In the genomic region with DNA sequence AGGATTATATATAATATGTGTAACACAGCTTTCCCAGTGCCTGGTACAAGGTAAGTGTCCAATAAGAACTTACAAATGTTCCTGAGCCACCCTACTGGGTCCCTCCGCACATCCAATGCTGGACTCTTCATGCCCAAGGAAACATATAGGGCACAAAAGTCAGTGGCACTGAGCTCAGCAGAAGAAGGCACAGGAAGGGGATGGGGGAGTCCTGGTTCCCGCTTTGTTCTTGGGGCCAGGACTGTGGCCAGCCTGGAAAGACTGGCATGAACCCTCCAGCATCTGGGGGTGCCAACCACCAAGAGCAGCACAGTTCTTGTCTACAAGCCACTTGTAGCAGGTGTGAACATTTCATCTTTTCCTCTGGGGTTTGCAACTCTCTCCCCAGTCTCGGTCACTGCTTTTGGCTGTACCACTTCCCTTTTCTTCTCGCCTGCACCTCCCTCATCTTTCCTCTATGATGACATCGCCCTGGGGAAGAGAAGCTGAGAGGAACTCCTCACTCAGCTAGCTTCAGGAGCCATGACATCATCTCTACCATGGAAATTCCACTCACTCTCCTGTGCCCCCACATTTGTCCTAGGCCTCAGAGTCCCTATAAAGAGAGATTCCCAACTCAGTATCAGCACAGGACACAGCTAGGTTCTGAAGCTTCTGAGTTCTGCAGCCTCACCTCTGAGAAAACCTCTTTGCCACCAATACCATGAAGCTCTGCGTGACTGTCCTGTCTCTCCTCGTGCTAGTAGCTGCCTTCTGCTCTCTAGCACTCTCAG, we compare ENCODE assay signal across 1 cellular context.
TF ChIP-seq lines count a peak whose summit lies in the region.

A gene (plus strand): TSS at position 625 of the 773 bp plus-strand sequence.

TF ChIP-seq in GM12878, 131 proteins besides CTCF, POLR2A, EP300 and RAD21 (continued from another document):
- TF ChIP-seq, protein P1, sequence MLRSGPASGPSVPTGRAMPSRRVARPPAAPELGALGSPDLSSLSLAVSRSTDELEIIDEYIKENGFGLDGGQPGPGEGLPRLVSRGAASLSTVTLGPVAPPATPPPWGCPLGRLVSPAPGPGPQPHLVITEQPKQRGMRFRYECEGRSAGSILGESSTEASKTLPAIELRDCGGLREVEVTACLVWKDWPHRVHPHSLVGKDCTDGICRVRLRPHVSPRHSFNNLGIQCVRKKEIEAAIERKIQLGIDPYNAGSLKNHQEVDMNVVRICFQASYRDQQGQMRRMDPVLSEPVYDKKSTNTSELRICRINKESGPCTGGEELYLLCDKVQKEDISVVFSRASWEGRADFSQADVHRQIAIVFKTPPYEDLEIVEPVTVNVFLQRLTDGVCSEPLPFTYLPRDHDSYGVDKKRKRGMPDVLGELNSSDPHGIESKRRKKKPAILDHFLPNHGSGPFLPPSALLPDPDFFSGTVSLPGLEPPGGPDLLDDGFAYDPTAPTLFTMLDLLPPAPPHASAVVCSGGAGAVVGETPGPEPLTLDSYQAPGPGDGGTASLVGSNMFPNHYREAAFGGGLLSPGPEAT (IDR thresholded peaks at IDR 0.05; ENCODE audit: low read depth): peak; percentile 60
- TF ChIP-seq, protein P2, sequence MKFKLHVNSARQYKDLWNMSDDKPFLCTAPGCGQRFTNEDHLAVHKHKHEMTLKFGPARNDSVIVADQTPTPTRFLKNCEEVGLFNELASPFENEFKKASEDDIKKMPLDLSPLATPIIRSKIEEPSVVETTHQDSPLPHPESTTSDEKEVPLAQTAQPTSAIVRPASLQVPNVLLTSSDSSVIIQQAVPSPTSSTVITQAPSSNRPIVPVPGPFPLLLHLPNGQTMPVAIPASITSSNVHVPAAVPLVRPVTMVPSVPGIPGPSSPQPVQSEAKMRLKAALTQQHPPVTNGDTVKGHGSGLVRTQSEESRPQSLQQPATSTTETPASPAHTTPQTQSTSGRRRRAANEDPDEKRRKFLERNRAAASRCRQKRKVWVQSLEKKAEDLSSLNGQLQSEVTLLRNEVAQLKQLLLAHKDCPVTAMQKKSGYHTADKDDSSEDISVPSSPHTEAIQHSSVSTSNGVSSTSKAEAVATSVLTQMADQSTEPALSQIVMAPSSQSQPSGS (IDR thresholded peaks at IDR 0.05; ENCODE audit: low read length): 0 out of 2 replicates have a peak, but pooled peaks have one; percentile 37
- TF ChIP-seq SPI1 (IDR thresholded peaks at IDR 0.05; ENCODE audit: borderline replicate concordance, insufficient read depth, low read depth, low read length): peak; percentile 84
- TF ChIP-seq RUNX3 (IDR thresholded peaks at IDR 0.05; ENCODE audit: low read length): peak; percentile 30; the same call in 1 of the 2 replicates
- peak in 1 of 2 experiments; percentile 46; a peak in 1 of 4 replicates for TF ChIP-seq ETV6 (conservative IDR thresholded peaks at IDR 0.05 in 1 of 2, IDR thresholded peaks at IDR 0.05 in 1 of 2; ENCODE audit: borderline replicate concordance in 1 of 2, low read depth in 1 of 2)
- TF ChIP-seq TCF12 (IDR thresholded peaks at IDR 0.05; ENCODE audit: low read depth, low read length): 0 out of 2 replicates have a peak, but pooled peaks have one; percentile 15
- 0 out of 2 replicates have a peak, but pooled peaks have one; percentile 45 for TF ChIP-seq NBN (IDR thresholded peaks at IDR 0.05)
- peak; percentile 78 for TF ChIP-seq EED (IDR thresholded peaks at IDR 0.05; ENCODE audit: low read depth)
